ENCODE assay signal across 1 cellular context in genomic region chr12:49580572-49581535, GRCh38.
A peak's percentile ranks its signal among the peaks of the same experiment; 100 is the strongest.
TF ChIP-seq lines count a peak whose summit lies in the region.

No MANE protein-coding gene starts in this region.

TF ChIP-seq in H1, 55 proteins besides CTCF, POLR2A, EP300 and RAD21:
- TF ChIP-seq CHD2 (IDR thresholded peaks at IDR 0.05; ENCODE audit: low read length) (no peak), NANOG (IDR thresholded peaks at IDR 0.05; ENCODE audit: insufficient read depth, low read depth, low read length, poor library complexity, severe bottlenecking) (no peak), SP2 (IDR thresholded peaks at IDR 0.05; ENCODE audit: low read length) (no peak), FOSL1 (IDR thresholded peaks at IDR 0.05; ENCODE audit: insufficient read depth, low read depth, low read length) (no peak), POU5F1 (IDR thresholded peaks at IDR 0.05; ENCODE audit: low read depth, low read length) (no peak), CBX5 (IDR thresholded peaks at IDR 0.05; ENCODE audit: low read depth, low read length) (no peak), TBP (IDR thresholded peaks at IDR 0.05; ENCODE audit: low read depth, low read length) (0 out of 2 replicates have a peak, but pooled peaks have one; percentile 20), GABPA (IDR thresholded peaks at IDR 0.05; ENCODE audit: borderline replicate concordance, insufficient read depth, low read length) (no peak), SRF (IDR thresholded peaks at IDR 0.05; ENCODE audit: low read depth, low read length) (no peak), PHF8 (conservative IDR thresholded peaks at IDR 0.05; ENCODE audit: low read depth, low read length) (no peak), TEAD4 (IDR thresholded peaks at IDR 0.05; ENCODE audit: low read depth, low read length) (peak; percentile 66; the same call in 1 of the 2 replicates), USF2 (IDR thresholded peaks at IDR 0.05; ENCODE audit: low read length) (no peak), SIN3A (conservative IDR thresholded peaks at IDR 0.05 in 1 of 2, IDR thresholded peaks at IDR 0.05 in 1 of 2; ENCODE audit: low read depth in 1 of 2, low read length in 2 of 2) (peak in 1 of 2 experiments; percentile 96; a peak in 2 of 4 replicates), MAX (IDR thresholded peaks at IDR 0.05) (0 out of 2 replicates have a peak, but pooled peaks have one; percentile 40), KDM4A (IDR thresholded peaks at IDR 0.05; ENCODE audit: low read depth, low read length, severe bottlenecking) (no peak), TCF12 (IDR thresholded peaks at IDR 0.05; ENCODE audit: low read depth, low read length) (0 out of 2 replicates have a peak, but pooled peaks have one; percentile 17), NRF1 (IDR thresholded peaks at IDR 0.05; ENCODE audit: low read depth, low read length) (no peak), HDAC2 (IDR thresholded peaks at IDR 0.05; ENCODE audit: borderline replicate concordance in 1 of 2, low read depth in 2 of 2, low read length in 2 of 2) (0 out of 4 replicates have a peak, but pooled peaks of 1 of the 2 experiments have one; percentile 26), HDAC6 (IDR thresholded peaks at IDR 0.05; ENCODE audit: low read depth, low read length) (no peak), CHD1 (IDR thresholded peaks at IDR 0.05; ENCODE audit: low read depth, low read length) (no peak), EZH2 (IDR thresholded peaks at IDR 0.05; ENCODE audit: low read depth, low read length, severe bottlenecking) (no peak), RBBP5 (IDR thresholded peaks at IDR 0.05; ENCODE audit: borderline replicate concordance, low read depth, low read length) (no peak), EGR1 (IDR thresholded peaks at IDR 0.05; ENCODE audit: borderline replicate concordance, low read depth, low read length) (no peak)
